8 cellular contexts compared by ENCODE assay signal in the genomic region with DNA sequence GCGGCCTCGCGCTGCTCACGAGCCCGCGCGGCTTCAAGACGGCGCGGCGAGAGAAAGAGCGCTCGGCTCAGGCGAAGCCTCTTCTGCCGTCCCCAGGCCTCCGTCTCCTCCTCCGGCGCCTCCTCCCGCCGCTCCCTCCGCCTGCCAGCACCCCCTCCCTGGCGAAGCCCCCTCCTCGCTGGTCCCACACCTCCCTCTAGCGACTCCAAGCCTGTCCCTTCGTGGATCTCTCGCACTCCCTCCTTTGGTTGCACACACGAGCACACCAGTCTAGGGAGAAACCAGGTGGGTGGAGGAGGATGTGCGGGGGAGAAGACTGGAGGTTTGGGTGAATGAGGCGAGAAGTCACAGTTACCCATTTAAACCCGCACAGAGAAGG. TPM values are rescaled to one million over a fixed set of nuclear protein-coding genes. Genes with fewer than 3 reads are reported as not detected.
DNase-seq lines count a peak whose midpoint lies in the region; ATAC-seq and TF ChIP-seq lines count a peak whose summit lies in the region.

TSS of gene CAMK2D (minus strand) at position 57 of the 379 bp plus-strand sequence. CDS start 670 bp downstream, outside the sequence.

- DNase-seq in COR-L47 (lab: John Stamatoyannopoulos, UW) = peak; percentile 84
- DNase-seq in HT-29 (ENCODE audit: low spot score) = peak; percentile 88
- DNase-seq in NT2/D1 (ENCODE audit: low read depth, low spot score) = no peak
- DNase-seq in activated T-cell treated with anti-CD3 and anti-CD28 coated beads, Interleukin-2, amount 50 U/mL, for 1 hour = peak; percentile 86
- no peak for DNase-seq in epithelial cell of proximal tubule (ENCODE audit: low read depth)
- peak; percentile 89 for DNase-seq in mucosa of gallbladder (ENCODE audit: low spot score)
- DNase-seq in stimulated activated CD8-positive, alpha-beta memory T cell treated with anti-CD3 and anti-CD28 coated beads, Interleukin-4, amount 100 ng/mL, for 4 hours (ENCODE audit: low read depth in 2 of 2, low spot score in 1 of 2) = peak; percentile 60 to 78

- H3K27me3 ChIP-seq in NT2/D1 (ENCODE audit: insufficient read depth, insufficient read length) = no peaks in the 10 kb centered on the region

- H3K9me3 ChIP-seq in NT2/D1 (ENCODE audit: insufficient read depth, low read length) = no peaks in the 10 kb centered on the region

- ATAC-seq in GM21360 (IDR thresholded peaks at IDR 0.05; ENCODE audit: unreplicated experiment) = peak; percentile 47

- H3K4me1 ChIP-seq in NT2/D1 (ENCODE audit: insufficient read depth, insufficient read length) = no peaks in the 10 kb centered on the region

- peak; percentile 66 for TF ChIP-seq CTCF in epithelial cell of proximal tubule (conservative IDR thresholded peaks at IDR 0.05; ENCODE audit: low read depth, low read length)

- peak within 1 kb of the TSS; percentile 82 for H3K4me3 ChIP-seq in NT2/D1 (ENCODE audit: insufficient read length, low read depth)
- peak within 1 kb of the TSS; percentile 83 for H3K4me3 ChIP-seq in epithelial cell of proximal tubule (ENCODE audit: low read depth, low read length)

- peaks cover 3% of the 10 kb centered on the region for H3K36me3 ChIP-seq in NT2/D1 (ENCODE audit: insufficient read depth, insufficient read length, low read length)

- H3K9ac ChIP-seq in NT2/D1 (ENCODE audit: insufficient read length, low read depth) = peak within 1 kb of the TSS; percentile 94

RNA-seq across cellular contexts. Expression of gene CAMK2D, which starts in this region (rescaled TPM):
- 41.1 and 49.5 TPM in 2 replicates for total RNA-seq in HT-29 (2014; rRNA removed; shearing (Covaris generic))
- 20.3 and 42.2 TPM in 2 replicates for total RNA-seq in epithelial cell of proximal tubule
- 61.0 TPM for total RNA-seq in mucosa of gallbladder

Comparison
In these comparisons a context has a peak if more than half of its experiments do, and no peak if none do; other contexts are left out.
1. DNase-seq: peak in COR-L47 (single experiment), HT-29 (single experiment), activated T-cell treated with anti-CD3 and anti-CD28 coated beads, Interleukin-2, amount 50 U/mL, for 1 hour (single experiment), mucosa of gallbladder (single experiment) and stimulated activated CD8-positive, alpha-beta memory T cell treated with anti-CD3 and anti-CD28 coated beads, Interleukin-4, amount 100 ng/mL, for 4 hours (2 of 2); none in NT2/D1 (single experiment) and epithelial cell of proximal tubule (single experiment).